ENCODE assay signal across 8 cellular contexts in the genomic region with DNA sequence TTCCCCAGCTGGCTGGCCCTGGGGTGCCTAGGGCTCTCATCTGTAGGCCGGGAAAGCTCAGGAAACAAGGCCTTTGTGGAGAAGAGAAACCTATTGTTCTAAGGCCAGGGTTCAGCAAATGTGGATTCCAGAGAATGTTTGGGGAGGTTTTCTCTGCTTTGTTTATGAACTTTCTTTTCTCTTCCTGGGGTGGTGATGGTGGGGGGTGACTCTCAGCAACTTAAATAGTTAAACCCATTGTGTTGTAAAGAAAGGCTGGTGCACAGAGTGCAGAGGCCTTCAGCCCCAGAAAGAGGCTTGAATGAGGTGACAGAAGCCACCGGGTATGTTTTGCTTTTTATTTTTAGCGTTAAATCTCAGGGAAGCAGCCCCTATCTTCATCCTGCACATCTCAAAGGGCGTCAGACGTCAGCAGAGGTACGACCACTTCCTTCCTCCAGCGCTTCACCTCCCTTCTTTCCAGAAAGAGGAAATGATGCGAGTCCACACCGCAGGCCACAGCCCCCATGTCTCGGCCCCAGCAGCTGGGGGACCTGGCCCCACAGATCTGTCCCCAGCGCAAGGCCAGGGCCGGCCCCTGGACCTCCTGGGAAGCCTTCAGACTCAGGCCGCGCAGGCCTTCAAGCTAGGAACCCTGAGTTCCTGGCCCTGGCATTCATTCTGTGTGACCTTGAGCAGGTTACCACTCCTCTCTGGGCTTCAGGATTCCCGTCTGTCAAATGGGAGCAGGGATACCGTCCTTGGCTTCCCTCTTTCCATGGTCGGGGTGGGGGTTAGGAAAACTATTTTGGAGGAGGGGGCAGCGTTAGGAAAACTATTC. TPM values are rescaled to one million over a fixed set of nuclear protein-coding genes. Genes with fewer than 3 reads are reported as not detected.
DNase-seq lines count a peak whose midpoint lies in the region; ATAC-seq and TF ChIP-seq lines count a peak whose summit lies in the region.

No MANE protein-coding gene starts in this region.

- TF ChIP-seq CTCF in GM06990 (IDR thresholded peaks at IDR 0.05; ENCODE audit: insufficient read depth, low read length, poor library complexity, severe bottlenecking) (no peak), WTC11 (IDR thresholded peaks at IDR 0.05) (no peak)

- POLR2A ChIA-PET in WTC11 (lab: Charles Lee): interaction anchor here (0.9 to 1.4 kb wide), 6 partner anchors 25 to 122 kb away, joined by 3 to 7 read pairs (median 4); a partner anchor contains a TSS

- H3K4me3 Mint-ChIP-seq in WTC11: peak overlapping the region; percentile 82
- H3K4me3 Mint-ChIP-seq in central memory CD8-positive, alpha-beta T cell: peak overlapping the region; percentile 84

- peaks cover 31% of the 10 kb centered on the region for H3K27me3 Mint-ChIP-seq in WTC11 (ENCODE audit: low read depth)
- no peaks in the 10 kb centered on the region for H3K27me3 Mint-ChIP-seq in central memory CD8-positive, alpha-beta T cell

- H3K36me3 Mint-ChIP-seq in WTC11: no peaks in the 10 kb centered on the region
- peaks cover 50% of the 10 kb centered on the region for H3K36me3 Mint-ChIP-seq in central memory CD8-positive, alpha-beta T cell (ENCODE audit: insufficient read depth)

- H3K4me3 ChIP-seq in GM06990 (replicated peaks; ENCODE audit: low read depth, low read length): peak overlapping the region; percentile 93

- peak overlapping the region; percentile 97 for H3K27ac Mint-ChIP-seq in WTC11
- peak overlapping the region; percentile 92 for H3K27ac Mint-ChIP-seq in central memory CD8-positive, alpha-beta T cell (ENCODE audit: low read depth)

- H3K4me1 Mint-ChIP-seq in WTC11: peaks cover 37% of the 10 kb centered on the region
- H3K4me1 Mint-ChIP-seq in central memory CD8-positive, alpha-beta T cell: peaks cover 48% of the 10 kb centered on the region

- CTCF ChIA-PET in WTC11 (lab: Charles Lee): interaction anchor here (0.7 to 4.1 kb wide), 19 partner anchors 11 to 244 kb away, joined by 3 to 39 read pairs (median 4); a partner anchor contains a TSS

- peak; percentile 37 for ATAC-seq in HG03139 (IDR thresholded peaks at IDR 0.05; ENCODE audit: unreplicated experiment)
- peak; percentile 50 for ATAC-seq in WTC11
- ATAC-seq in central memory CD8-positive, alpha-beta T cell (replicated peaks; ENCODE audit: extremely low read depth, poor library complexity, severe bottlenecking): peak; percentile 79

- DNase-seq in GM06990 (ENCODE audit: extremely low read depth, insufficient read length): peak; percentile 86
- DNase-seq in WTC11 (ENCODE audit: low spot score): peak; percentile 48
- DNase-seq in central memory CD8-positive, alpha-beta T cell (ENCODE audit: low spot score in 2 of 2): peak; percentile 77 to 88
- peak; percentile 44 for DNase-seq in mucosa of gallbladder (ENCODE audit: low spot score)
- peak; percentile 62 to 69 for DNase-seq in stimulated activated CD8-positive, alpha-beta memory T cell treated with anti-CD3 and anti-CD28 coated beads, Interleukin-7, amount 100 ng/mL, for 4 hours (ENCODE audit: low read depth in 2 of 2)
- DNase-seq in DMS79 (lab: John Stamatoyannopoulos, UW): no peak
- no peak for DNase-seq in NCI-H510A treated with DMSO at 0.1 percent for 48 hours (lab: John Stamatoyannopoulos, UW)

- peaks cover 2% of the 10 kb centered on the region for H3K36me3 ChIP-seq in GM06990 (ENCODE audit: control insufficient read depth, insufficient read depth, low read length)

- no peaks in the 10 kb centered on the region for H3K9me3 Mint-ChIP-seq in WTC11
- no peaks in the 10 kb centered on the region for H3K9me3 Mint-ChIP-seq in central memory CD8-positive, alpha-beta T cell

- no peaks in the 10 kb centered on the region for H3K27me3 ChIP-seq in GM06990 (replicated peaks; ENCODE audit: control insufficient read depth, insufficient read depth, low read length)

TF ChIP-seq in WTC11, 78 proteins besides CTCF, POLR2A, EP300 and RAD21:
- TF ChIP-seq, protein P1, sequence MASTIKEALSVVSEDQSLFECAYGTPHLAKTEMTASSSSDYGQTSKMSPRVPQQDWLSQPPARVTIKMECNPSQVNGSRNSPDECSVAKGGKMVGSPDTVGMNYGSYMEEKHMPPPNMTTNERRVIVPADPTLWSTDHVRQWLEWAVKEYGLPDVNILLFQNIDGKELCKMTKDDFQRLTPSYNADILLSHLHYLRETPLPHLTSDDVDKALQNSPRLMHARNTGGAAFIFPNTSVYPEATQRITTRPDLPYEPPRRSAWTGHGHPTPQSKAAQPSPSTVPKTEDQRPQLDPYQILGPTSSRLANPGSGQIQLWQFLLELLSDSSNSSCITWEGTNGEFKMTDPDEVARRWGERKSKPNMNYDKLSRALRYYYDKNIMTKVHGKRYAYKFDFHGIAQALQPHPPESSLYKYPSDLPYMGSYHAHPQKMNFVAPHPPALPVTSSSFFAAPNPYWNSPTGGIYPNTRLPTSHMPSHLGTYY (CRISPR knock-in tag; IDR thresholded peaks at IDR 0.05): 0 out of 2 replicates have a peak, but pooled peaks have one; percentile 15
- TF ChIP-seq ZNF121 (CRISPR knock-in tag; IDR thresholded peaks at IDR 0.05) (0 out of 2 replicates have a peak, but pooled peaks have one; percentile 18), MXD4 (CRISPR knock-in tag; IDR thresholded peaks at IDR 0.05; ENCODE audit: borderline replicate concordance) (no peak), OVOL2 (CRISPR knock-in tag; IDR thresholded peaks at IDR 0.05; ENCODE audit: borderline replicate concordance) (no peak), ZNF416 (CRISPR knock-in tag; IDR thresholded peaks at IDR 0.05) (no peak), ESRRA (CRISPR knock-in tag; IDR thresholded peaks at IDR 0.05; ENCODE audit: borderline replicate concordance) (0 out of 2 replicates have a peak, but pooled peaks have one; percentile 45), SMAD4 (CRISPR knock-in tag; IDR thresholded peaks at IDR 0.05) (no peak), ZNF423 (CRISPR knock-in tag; IDR thresholded peaks at IDR 0.05) (peak; percentile 54; the same call in 1 of the 2 replicates), GTF2I (CRISPR knock-in tag; conservative IDR thresholded peaks at IDR 0.05) (peak; percentile 93)
- TF ChIP-seq, protein P2, sequence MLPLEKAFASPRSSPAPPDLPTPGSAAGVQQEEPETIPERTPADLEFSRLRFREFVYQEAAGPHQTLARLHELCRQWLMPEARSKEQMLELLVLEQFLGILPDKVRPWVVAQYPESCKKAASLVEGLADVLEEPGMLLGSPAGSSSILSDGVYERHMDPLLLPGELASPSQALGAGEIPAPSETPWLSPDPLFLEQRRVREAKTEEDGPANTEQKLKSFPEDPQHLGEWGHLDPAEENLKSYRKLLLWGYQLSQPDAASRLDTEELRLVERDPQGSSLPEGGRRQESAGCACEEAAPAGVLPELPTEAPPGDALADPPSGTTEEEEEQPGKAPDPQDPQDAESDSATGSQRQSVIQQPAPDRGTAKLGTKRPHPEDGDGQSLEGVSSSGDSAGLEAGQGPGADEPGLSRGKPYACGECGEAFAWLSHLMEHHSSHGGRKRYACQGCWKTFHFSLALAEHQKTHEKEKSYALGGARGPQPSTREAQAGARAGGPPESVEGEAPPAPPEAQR (CRISPR knock-in tag; IDR thresholded peaks at IDR 0.05): no peak
- TF ChIP-seq, protein P3, sequence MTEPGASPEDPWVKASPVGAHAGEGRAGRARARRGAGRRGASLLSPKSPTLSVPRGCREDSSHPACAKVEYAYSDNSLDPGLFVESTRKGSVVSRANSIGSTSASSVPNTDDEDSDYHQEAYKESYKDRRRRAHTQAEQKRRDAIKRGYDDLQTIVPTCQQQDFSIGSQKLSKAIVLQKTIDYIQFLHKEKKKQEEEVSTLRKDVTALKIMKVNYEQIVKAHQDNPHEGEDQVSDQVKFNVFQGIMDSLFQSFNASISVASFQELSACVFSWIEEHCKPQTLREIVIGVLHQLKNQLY (CRISPR knock-in tag; IDR thresholded peaks at IDR 0.05): no peak
- TF ChIP-seq, protein P4, sequence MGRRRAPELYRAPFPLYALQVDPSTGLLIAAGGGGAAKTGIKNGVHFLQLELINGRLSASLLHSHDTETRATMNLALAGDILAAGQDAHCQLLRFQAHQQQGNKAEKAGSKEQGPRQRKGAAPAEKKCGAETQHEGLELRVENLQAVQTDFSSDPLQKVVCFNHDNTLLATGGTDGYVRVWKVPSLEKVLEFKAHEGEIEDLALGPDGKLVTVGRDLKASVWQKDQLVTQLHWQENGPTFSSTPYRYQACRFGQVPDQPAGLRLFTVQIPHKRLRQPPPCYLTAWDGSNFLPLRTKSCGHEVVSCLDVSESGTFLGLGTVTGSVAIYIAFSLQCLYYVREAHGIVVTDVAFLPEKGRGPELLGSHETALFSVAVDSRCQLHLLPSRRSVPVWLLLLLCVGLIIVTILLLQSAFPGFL (CRISPR knock-in tag; IDR thresholded peaks at IDR 0.05; ENCODE audit: borderline replicate concordance): no peak
- TF ChIP-seq, protein P5, sequence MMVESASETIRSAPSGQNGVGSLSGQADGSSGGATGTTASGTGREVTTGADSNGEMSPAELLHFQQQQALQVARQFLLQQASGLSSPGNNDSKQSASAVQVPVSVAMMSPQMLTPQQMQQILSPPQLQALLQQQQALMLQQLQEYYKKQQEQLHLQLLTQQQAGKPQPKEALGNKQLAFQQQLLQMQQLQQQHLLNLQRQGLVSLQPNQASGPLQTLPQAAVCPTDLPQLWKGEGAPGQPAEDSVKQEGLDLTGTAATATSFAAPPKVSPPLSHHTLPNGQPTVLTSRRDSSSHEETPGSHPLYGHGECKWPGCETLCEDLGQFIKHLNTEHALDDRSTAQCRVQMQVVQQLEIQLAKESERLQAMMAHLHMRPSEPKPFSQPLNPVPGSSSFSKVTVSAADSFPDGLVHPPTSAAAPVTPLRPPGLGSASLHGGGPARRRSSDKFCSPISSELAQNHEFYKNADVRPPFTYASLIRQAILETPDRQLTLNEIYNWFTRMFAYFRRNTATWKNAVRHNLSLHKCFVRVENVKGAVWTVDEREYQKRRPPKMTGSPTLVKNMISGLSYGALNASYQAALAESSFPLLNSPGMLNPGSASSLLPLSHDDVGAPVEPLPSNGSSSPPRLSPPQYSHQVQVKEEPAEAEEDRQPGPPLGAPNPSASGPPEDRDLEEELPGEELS (CRISPR knock-in tag; IDR thresholded peaks at IDR 0.05): no peak
- TF ChIP-seq, protein P6, sequence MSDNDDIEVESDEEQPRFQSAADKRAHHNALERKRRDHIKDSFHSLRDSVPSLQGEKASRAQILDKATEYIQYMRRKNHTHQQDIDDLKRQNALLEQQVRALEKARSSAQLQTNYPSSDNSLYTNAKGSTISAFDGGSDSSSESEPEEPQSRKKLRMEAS (CRISPR knock-in tag; IDR thresholded peaks at IDR 0.05): no peak

RNA-seq across cellular contexts. Expression of a gene that starts 0.6 kb away (rescaled TPM):
- total RNA-seq in WTC11 (2021): 8.1 to 12.0 TPM (median 8.2 TPM) in 3 replicates
- 4.1 TPM for total RNA-seq in mucosa of gallbladder

RNA-seq across cellular contexts. Expression of a gene that starts 56.6 kb away (rescaled TPM):
- total RNA-seq in WTC11 (2021) (9.8 to 12.0 TPM (median 11.5 TPM) in 3 replicates), mucosa of gallbladder (6.7 TPM)

Comparison
In these comparisons a context has a peak if more than half of its experiments do, and no peak if none do; other contexts are left out.
1. DNase-seq: peak in GM06990 (single experiment), WTC11 (single experiment), central memory CD8-positive, alpha-beta T cell (2 of 2), mucosa of gallbladder (single experiment) and stimulated activated CD8-positive, alpha-beta memory T cell treated with anti-CD3 and anti-CD28 coated beads, Interleukin-7, amount 100 ng/mL, for 4 hours (2 of 2); none in DMS79 (single experiment) and NCI-H510A treated with DMSO at 0.1 percent for 48 hours (single experiment).
2. Peak in every context shown above with its lines, with median percentiles within 50 percentile points of each other: ATAC-seq.